11 cellular contexts compared by ENCODE assay signal in the genomic region with DNA sequence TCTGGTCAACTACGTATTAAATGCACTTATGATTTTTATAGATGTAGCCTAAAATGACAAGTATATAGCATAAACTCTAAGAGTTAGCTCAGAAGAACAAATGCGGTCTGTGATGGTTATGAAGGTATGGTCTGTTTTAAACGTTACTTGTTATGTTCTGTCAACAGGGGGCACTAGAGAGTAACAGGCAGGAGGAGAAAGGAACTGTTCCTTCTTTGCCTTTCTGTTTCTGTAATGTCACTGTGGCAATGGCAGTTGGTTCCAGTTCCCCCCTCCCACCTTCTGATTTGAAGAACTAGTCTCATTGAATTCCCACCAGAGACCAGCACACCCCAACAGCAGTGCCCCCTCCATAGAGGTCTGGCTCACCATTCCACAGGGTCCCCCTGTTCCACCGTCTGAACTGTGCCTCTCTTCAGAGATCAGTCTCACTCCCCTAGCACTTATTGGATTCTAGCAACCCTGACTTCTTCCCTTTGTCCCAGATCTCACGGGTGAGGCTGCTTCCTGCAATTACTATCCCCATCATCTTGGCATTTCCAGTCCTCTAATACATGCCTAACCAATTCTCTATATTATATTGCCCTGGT. TPM values are rescaled to one million over a fixed set of nuclear protein-coding genes. Genes with fewer than 3 reads are reported as not detected.
DNase-seq lines count a peak whose midpoint lies in the region; ATAC-seq and TF ChIP-seq lines count a peak whose summit lies in the region.
"Had no signal": no experiment of that assay in that cellular context is flagged by ENCODE, and none has a peak within 500 bp of the region (broad histone marks: within the 10 kb centered on the region; RNA-seq: fewer than 3 reads in every experiment).

No MANE protein-coding gene starts in this region.

- no peaks in the 10 kb centered on the region for H3K36me3 ChIP-seq in Caco-2 (ENCODE audit: control insufficient read depth, insufficient read depth, low read length)
- no peaks in the 10 kb centered on the region for H3K36me3 ChIP-seq in H7 (replicated peaks; ENCODE audit: control insufficient read depth, insufficient read depth, low read length)
- H3K36me3 ChIP-seq in naive thymus-derived CD4-positive, alpha-beta T cell (ENCODE audit: control insufficient read depth in 2 of 3, insufficient read depth in 3 of 3, low read length in 3 of 3) = no peaks in the 10 kb centered on the region

- TF ChIP-seq CTCF in Caco-2 (IDR thresholded peaks at IDR 0.05; ENCODE audit: insufficient read depth in 1 of 2, low read depth in 1 of 2, low read length in 1 of 2, severe bottlenecking in 1 of 2, unreplicated experiment in 1 of 2) (peak in 1 of 2 experiments; percentile 24), fibroblast of mammary gland (conservative IDR thresholded peaks at IDR 0.05; ENCODE audit: control insufficient read depth, insufficient read depth, low read depth, low read length) (peak; percentile 40)

- peaks cover 31% of the 10 kb centered on the region for H3K4me1 Mint-ChIP-seq in Caco-2 (ENCODE audit: low read depth, unreplicated experiment)
- H3K4me1 Mint-ChIP-seq in naive thymus-derived CD4-positive, alpha-beta T cell = peaks cover 0 to 2% (median 0%) of the 10 kb centered on the region in 7 donors

- no peak overlapping the region for H3K4me3 ChIP-seq in Caco-2 (ENCODE audit: low read depth, low read length)
- no peak overlapping the region for H3K4me3 ChIP-seq in H7 (ENCODE audit: insufficient read depth, low read depth, low read length)
- H3K4me3 ChIP-seq in fibroblast of mammary gland (ENCODE audit: control insufficient read depth, low read depth, low read length) = no peak overlapping the region
- H3K4me3 ChIP-seq in naive thymus-derived CD4-positive, alpha-beta T cell (ENCODE audit: low read length) = no peak overlapping the region
- H3K4me3 ChIP-seq: coronary artery had no signal

- no peak for ATAC-seq in GM18505 (IDR thresholded peaks at IDR 0.05; ENCODE audit: unreplicated experiment)
- ATAC-seq in naive thymus-derived CD4-positive, alpha-beta T cell = no peak

- POLR2A ChIA-PET in Caco-2 (lab: Charles Lee) = no interaction called here
- POLR2A ChIA-PET in naive thymus-derived CD4-positive, alpha-beta T cell (lab: Charles Lee) = no interaction called here

- H3K4me3 Mint-ChIP-seq in Caco-2 (ENCODE audit: unreplicated experiment) = peak overlapping the region; percentile 15
- H3K4me3 Mint-ChIP-seq in naive thymus-derived CD4-positive, alpha-beta T cell = no peak overlapping the region

- H3K27ac ChIP-seq in naive thymus-derived CD4-positive, alpha-beta T cell (ENCODE audit: low read depth, low read length) = no peak overlapping the region
- H3K27ac ChIP-seq: coronary artery had no signal

- peak overlapping the region; percentile 73 for H3K27ac Mint-ChIP-seq in Caco-2 (ENCODE audit: unreplicated experiment)
- H3K27ac Mint-ChIP-seq in naive thymus-derived CD4-positive, alpha-beta T cell = no peak overlapping the region

- TF ChIP-seq POLR2A in GM18505 (IDR thresholded peaks at IDR 0.05; ENCODE audit: borderline replicate concordance, extremely low read depth, insufficient read depth, insufficient read length) = no peak

- peaks cover 7% of the 10 kb centered on the region for H3K9me3 Mint-ChIP-seq in Caco-2 (ENCODE audit: unreplicated experiment)
- peaks cover 0 to 19% (median 6%) of the 10 kb centered on the region in 11 donors for H3K9me3 Mint-ChIP-seq in naive thymus-derived CD4-positive, alpha-beta T cell

- H3K36me3 Mint-ChIP-seq in Caco-2 (ENCODE audit: insufficient read depth, unreplicated experiment) = peaks cover 6% of the 10 kb centered on the region
- peaks cover 0 to 4% (median 0%) of the 10 kb centered on the region in 5 donors for H3K36me3 Mint-ChIP-seq in naive thymus-derived CD4-positive, alpha-beta T cell

- BruUV-seq in Caco-2 (replicated peaks; lab: Mats Ljungman, UMichigan) = no TSS peak

- H3K4me1 ChIP-seq in Caco-2 = peaks cover 51% of the 10 kb centered on the region
- no peaks in the 10 kb centered on the region for H3K4me1 ChIP-seq in naive thymus-derived CD4-positive, alpha-beta T cell (ENCODE audit: control insufficient read depth in 2 of 2, insufficient read depth in 2 of 2, low read length in 2 of 2)

- CTCF ChIA-PET in Caco-2 (lab: Charles Lee) = no interaction called here
- CTCF ChIA-PET in naive thymus-derived CD4-positive, alpha-beta T cell (lab: Charles Lee) = no interaction called here

- DNase-seq in Caco-2 (no peak), H7 (peak; percentile 31), RPMI8226 (peak; percentile 46), fibroblast of mammary gland (ENCODE audit: low read depth) (peak; percentile 11), C1 segment of cervical spinal cord (lab: John Stamatoyannopoulos, UW) (no peak)
- DNase-seq in activated CD8-positive, alpha-beta memory T cell treated with anti-CD3 and anti-CD28 coated beads for 24 hours = no peak
- DNase-seq in naive thymus-derived CD4-positive, alpha-beta T cell = no peak
- DNase-seq: HCEC 1CT had no signal

- H3K9me3 ChIP-seq in Caco-2 = peaks cover 3% of the 10 kb centered on the region; the same call in 1 of the 2 replicates
- H3K9me3 ChIP-seq in naive thymus-derived CD4-positive, alpha-beta T cell (ENCODE audit: control insufficient read depth in 2 of 3, low read length in 3 of 3) = no peaks in the 10 kb centered on the region

- H3K27me3 ChIP-seq in Caco-2 (replicated peaks; ENCODE audit: control insufficient read depth, insufficient read depth, low read length) (no peaks in the 10 kb centered on the region), H7 (ENCODE audit: control insufficient read depth, insufficient read depth, low read length) (no peaks in the 10 kb centered on the region)
- no peaks in the 10 kb centered on the region for H3K27me3 ChIP-seq in naive thymus-derived CD4-positive, alpha-beta T cell (ENCODE audit: control insufficient read depth in 2 of 2, insufficient read depth in 2 of 2, low read length in 2 of 2)

- intact Hi-C loops in Caco-2 (cut with micrococcal nuclease; ENCODE audit: unreplicated experiment) = no loop called here
- intact Hi-C loops in naive thymus-derived CD4-positive, alpha-beta T cell (cut with micrococcal nuclease) = no loop called here

- H3K27me3 Mint-ChIP-seq in Caco-2 (ENCODE audit: insufficient read depth, unreplicated experiment) = no peaks in the 10 kb centered on the region
- H3K27me3 Mint-ChIP-seq in naive thymus-derived CD4-positive, alpha-beta T cell = peaks cover 0 to 14% (median 4%) of the 10 kb centered on the region in 5 donors

RNA-seq across cellular contexts. Expression of gene KRTAP24-1, which starts 14.0 kb away (rescaled TPM):
- total RNA-seq in Caco-2 (2022) = not detected in 2 replicates
- total RNA-seq in H7 (2014; rRNA removed; shearing (Covaris generic)) = not detected in 2 replicates
- total RNA-seq in naive thymus-derived CD4-positive, alpha-beta T cell = not detected
- polyA plus RNA-seq in naive thymus-derived CD4-positive, alpha-beta T cell = not detected
- total RNA-seq: skeletal muscle tissue had no signal

RNA-seq across cellular contexts. Expression of gene KRTAP25-1, which starts 20.6 kb away (rescaled TPM):
- not detected in 2 replicates for total RNA-seq in Caco-2 (2022)
- total RNA-seq in H7 (2014; rRNA removed; shearing (Covaris generic)) = not detected in 2 replicates
- total RNA-seq in naive thymus-derived CD4-positive, alpha-beta T cell = not detected
- polyA plus RNA-seq in naive thymus-derived CD4-positive, alpha-beta T cell = not detected
- total RNA-seq: skeletal muscle tissue had no signal

RNA-seq across cellular contexts. Expression of gene KRTAP26-1, which starts 51.4 kb away (rescaled TPM):
- total RNA-seq in Caco-2 (2022) = not detected in 2 replicates
- not detected in 2 replicates for total RNA-seq in H7 (2014; rRNA removed; shearing (Covaris generic))
- total RNA-seq in naive thymus-derived CD4-positive, alpha-beta T cell = not detected
- polyA plus RNA-seq in naive thymus-derived CD4-positive, alpha-beta T cell = not detected
- total RNA-seq: skeletal muscle tissue had no signal

RNA-seq across cellular contexts. Expression of gene CLDN8, which starts 52.8 kb away (rescaled TPM):
- total RNA-seq in Caco-2 (2022) = not detected in 2 replicates
- not detected in 2 replicates for total RNA-seq in H7 (2014; rRNA removed; shearing (Covaris generic))
- total RNA-seq in naive thymus-derived CD4-positive, alpha-beta T cell = not detected
- polyA plus RNA-seq in naive thymus-derived CD4-positive, alpha-beta T cell = not detected
- total RNA-seq: skeletal muscle tissue had no signal

Comparison
In these comparisons a context has a peak if more than half of its experiments do, and no peak if none do; other contexts are left out.
1. DNase-seq: peak in H7 (single experiment), RPMI8226 (single experiment) and fibroblast of mammary gland (single experiment); none in Caco-2 (0 of 2), activated CD8-positive, alpha-beta memory T cell treated with anti-CD3 and anti-CD28 coated beads for 24 hours (single experiment), C1 segment of cervical spinal cord (0 of 14) and naive thymus-derived CD4-positive, alpha-beta T cell (0 of 9).